Comparison of ENCODE assay signal across 13 cellular contexts in genomic region chr10:101007915-101008822, GRCh38.
DNase-seq lines count a peak whose midpoint lies in the region; ATAC-seq and TF ChIP-seq lines count a peak whose summit lies in the region.
"Had no signal": no experiment of that assay in that cellular context is flagged by ENCODE, and none has a peak within 500 bp of the region (broad histone marks: within the 10 kb centered on the region; RNA-seq: fewer than 3 reads in every experiment).

No MANE protein-coding gene starts in this region.

- ATAC-seq in GM21381 (IDR thresholded peaks at IDR 0.05; ENCODE audit: unreplicated experiment) (no peak), GM21423 (IDR thresholded peaks at IDR 0.05; ENCODE audit: unreplicated experiment) (no peak), GM21619 (IDR thresholded peaks at IDR 0.05; ENCODE audit: unreplicated experiment) (no peak)

- H3K9ac ChIP-seq in rectal smooth muscle tissue (ENCODE audit: low read length), result no peak overlapping the region

- no peaks in the 10 kb centered on the region for H3K9me3 ChIP-seq in WERI-Rb-1 (ENCODE audit: severe bottlenecking)
- H3K9me3 ChIP-seq: neutrophil had no signal

- H3K27ac ChIP-seq in WERI-Rb-1 (peak overlapping the region; percentile 63), rectal smooth muscle tissue (ENCODE audit: low read depth, low read length) (peak overlapping the region; percentile 44)
- H3K27ac ChIP-seq: neutrophil had no signal

- H3K36me3 ChIP-seq in WERI-Rb-1 (peaks cover 44% of the 10 kb centered on the region), rectal smooth muscle tissue (ENCODE audit: control insufficient read depth, insufficient read depth, low read length) (peaks cover 16% of the 10 kb centered on the region)

- DNase-seq in EH (ENCODE audit: low read depth) (peak; percentile 22), WERI-Rb-1 (no peak), globus pallidus (ENCODE audit: low spot score) (peak; percentile 87), retina (no peak)
- DNase-seq: activated CD4-positive, alpha-beta T cell treated with anti-CD3 and anti-CD28 coated beads, Interleukin-2, amount 50 U/mL, for 48 hours; activated effector memory CD4-positive, alpha-beta T cell treated with anti-CD3 and anti-CD28 coated beads, Interleukin-2, amount 50 U/mL, for 16 hours; NCI-H146 had no signal

- H3K4me1 ChIP-seq in rectal smooth muscle tissue (ENCODE audit: control insufficient read depth, insufficient read depth, low read length), result peaks cover 16% of the 10 kb centered on the region

- H3K4me3 ChIP-seq in WERI-Rb-1 (ENCODE audit: low read depth, low read length) (no peak overlapping the region), rectal smooth muscle tissue (ENCODE audit: low read length) (no peak overlapping the region)
- H3K4me3 ChIP-seq: hepatocyte had no signal

- no peak for TF ChIP-seq CTCF in WERI-Rb-1 (IDR thresholded peaks at IDR 0.05; ENCODE audit: low read depth, low read length)

- H3K27me3 ChIP-seq in WERI-Rb-1 (ENCODE audit: insufficient read depth, low read depth, severe bottlenecking) (no peaks in the 10 kb centered on the region), rectal smooth muscle tissue (ENCODE audit: control insufficient read depth, insufficient read depth, low read length) (no peaks in the 10 kb centered on the region)
- H3K27me3 ChIP-seq: hepatocyte had no signal

Comparison
In these comparisons a context has a peak if more than half of its experiments do, and no peak if none do; other contexts are left out.
1. DNase-seq: peak in EH (single experiment) and globus pallidus (single experiment); none in WERI-Rb-1 (single experiment) and retina (single experiment).